Comparison of ENCODE assay signal across 1 cellular context in genomic region chr18:78713064-78713463, GRCh38.
TF ChIP-seq lines count a peak whose summit lies in the region.

No MANE protein-coding gene starts in this region.

TF ChIP-seq in HCT116, 20 proteins besides CTCF, POLR2A, EP300 and RAD21 (continued from another document):
- peak; percentile 57 for TF ChIP-seq REST (IDR thresholded peaks at IDR 0.05; ENCODE audit: low read depth)
